ENCODE assay signal across 29 cellular contexts in genomic region chr18:8874872-8875271, GRCh38.
"Had no signal": no experiment of that assay in that cellular context is flagged by ENCODE, and none has a peak within 500 bp of the region (broad histone marks: within the 10 kb centered on the region; RNA-seq: fewer than 3 reads in every experiment).

No MANE protein-coding gene starts in this region.

- H3K36me3 ChIP-seq: esophagus squamous epithelium, heart right ventricle, lower lobe of right lung, prostate gland, right atrium auricular region, sigmoid colon, spleen, thoracic aorta, tibial nerve, upper lobe of left lung had no signal

- FAIRE-seq: endothelial cell of umbilical vein, urothelium cell line had no signal

- H3K9me3 Mint-ChIP-seq: nephron progenitor cell; stimulated activated memory B cell treated with anti-CD40 and anti-IgM and Interleukin-4, amounts not matched to agents 10 μg/mL and 1 μg/mL and 100 μg/mL, for 72 hours had no signal

- H3K4me1 ChIP-seq: heart right ventricle, lower lobe of right lung, prostate gland, right atrium auricular region, sigmoid colon, spleen, tibial nerve, upper lobe of left lung had no signal

- H3K9me3 ChIP-seq: esophagus squamous epithelium, heart right ventricle, lower lobe of right lung, prostate gland, right atrium auricular region, sigmoid colon, spleen, thoracic aorta, tibial nerve, upper lobe of left lung had no signal

- H3K4me3 Mint-ChIP-seq: immature natural killer cell; naive thymus-derived CD8-positive, alpha-beta T cell; nephron progenitor cell; stimulated activated memory B cell treated with anti-CD40 and anti-IgM and Interleukin-4, amounts not matched to agents 10 μg/mL and 1 μg/mL and 100 μg/mL, for 72 hours had no signal

- H3K4me3 ChIP-seq: coronary artery, esophagus squamous epithelium, heart right ventricle, lower lobe of right lung, prostate gland, right atrium auricular region, sigmoid colon, spleen, thoracic aorta, tibial nerve, upper lobe of left lung had no signal

- H3K4me1 Mint-ChIP-seq: immature natural killer cell; naive thymus-derived CD8-positive, alpha-beta T cell; nephron progenitor cell; stimulated activated memory B cell treated with anti-CD40 and anti-IgM and Interleukin-4, amounts not matched to agents 10 μg/mL and 1 μg/mL and 100 μg/mL, for 72 hours had no signal

- ATAC-seq: heart right ventricle; left colon; left ventricle myocardium superior; lower lobe of right lung; naive thymus-derived CD8-positive, alpha-beta T cell; stimulated activated memory B cell treated with anti-CD40 and anti-IgM and Interleukin-4, amounts not matched to agents 10 μg/mL and 1 μg/mL and 100 μg/mL, for 72 hours; stimulated activated naive CD8-positive, alpha-beta T cell treated with anti-CD3 and anti-CD28 coated beads, Interleukin-15, Interleukin-2, amounts not matched to agents 100 U/mL and 50 U/mL, for 24 hours had no signal

- H3K27ac ChIP-seq: coronary artery, esophagus squamous epithelium, heart right ventricle, lower lobe of right lung, prostate gland, right atrium auricular region, sigmoid colon, spleen, thoracic aorta, tibial nerve, upper lobe of left lung had no signal

- H3K27ac Mint-ChIP-seq: immature natural killer cell; naive thymus-derived CD8-positive, alpha-beta T cell; nephron progenitor cell; stimulated activated memory B cell treated with anti-CD40 and anti-IgM and Interleukin-4, amounts not matched to agents 10 μg/mL and 1 μg/mL and 100 μg/mL, for 72 hours had no signal

- DNase-seq: dermis blood vessel endothelial cell; effector memory CD4-positive, alpha-beta T cell; esophagus squamous epithelium; foreskin melanocyte; glutamatergic neuron; heart right ventricle; hypothalamus; islet precursor cell; kidney glomerular epithelial cell; left colon; left ventricle myocardium superior; lower lobe of right lung; naive thymus-derived CD8-positive, alpha-beta T cell; nephron progenitor cell; nucleus accumbens; sigmoid colon; spleen; stimulated activated CD4-positive, alpha-beta T cell treated with anti-CD3 and anti-CD28 coated beads, Interleukin-4, amount 100 ng/mL, for 4 hours; stimulated activated naive CD8-positive, alpha-beta T cell treated with anti-CD3 and anti-CD28 coated beads, Interleukin-15, Interleukin-2, amounts not matched to agents 100 U/mL and 50 U/mL, for 24 hours; upper lobe of left lung had no signal

- H3K27me3 ChIP-seq: right atrium auricular region, sigmoid colon, tibial nerve, upper lobe of left lung had no signal
